In the genomic region with DNA sequence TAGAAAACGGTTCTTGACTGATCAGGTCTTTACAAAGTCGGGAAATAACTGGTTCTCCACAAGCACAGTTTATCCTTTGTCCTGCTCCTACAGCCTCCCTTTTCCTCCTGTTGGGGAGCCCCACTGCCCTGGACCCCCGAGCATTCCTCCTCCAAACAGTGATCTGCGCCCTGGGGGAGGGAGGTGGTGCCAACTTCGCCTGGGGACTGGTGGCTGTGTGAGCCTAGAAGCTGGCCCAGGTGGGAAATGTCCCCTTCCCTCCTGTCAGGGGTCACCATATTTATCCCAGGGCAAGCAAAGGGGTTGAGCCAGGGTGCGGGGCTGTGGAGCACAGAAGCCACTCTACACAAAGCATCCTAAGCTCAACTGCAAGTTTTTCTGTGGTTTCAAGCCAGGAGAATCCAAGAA, we compare ENCODE assay signal across 25 cellular contexts. TPM values are rescaled to one million over a fixed set of nuclear protein-coding genes. Genes with fewer than 3 reads are reported as not detected.
A peak's percentile ranks its signal among the peaks of the same experiment; 100 is the strongest.
DNase-seq lines count a peak whose midpoint lies in the region; ATAC-seq, FAIRE-seq and TF ChIP-seq lines count a peak whose summit lies in the region.
"Had no signal": no experiment of that assay in that cellular context is flagged by ENCODE, and none has a peak within 500 bp of the region (broad histone marks: within the 10 kb centered on the region; RNA-seq: fewer than 3 reads in every experiment).

No MANE protein-coding gene starts in this region.

- H2BK12ac ChIP-seq in H1 (ENCODE audit: low read depth, low read length): 0 out of 2 replicates have a peak overlapping the region, but pooled peaks have one; percentile 18

- POLR2A ChIA-PET in PC-3 (lab: Charles Lee; ENCODE audit: unreplicated experiment): no interaction called here
- POLR2A ChIA-PET in H1 (lab: Charles Lee; ENCODE audit: partially characterized antibody): interaction anchor here (0.7 to 3.4 kb wide), 3 partner anchors 8 to 10 kb away, joined by 3 to 37 read pairs (median 6); partner anchors contain the start of gene HMX2

- H3K4me1 ChIP-seq in right atrium auricular region: peaks cover 0 to 48% of the 10 kb centered on the region in 2 donors
- H3K4me1 ChIP-seq in heart right ventricle: peaks cover 11 to 54% (median 34%) of the 10 kb centered on the region in 9 donors
- peaks cover 6% of the 10 kb centered on the region; the same call in 1 of the 2 replicates for H3K4me1 ChIP-seq in PC-3 (ENCODE audit: insufficient read depth, low read length)
- peaks cover 8 to 49% (median 30%) of the 10 kb centered on the region in 4 experiments for H3K4me1 ChIP-seq in H1 (replicated peaks in 1 of 4; ENCODE audit: control insufficient read depth in 3 of 4, insufficient read depth in 4 of 4, low read length in 3 of 4)
- H3K4me1 ChIP-seq in breast epithelium: peaks cover under 1 to 3% of the 10 kb centered on the region in 2 donors
- H3K4me1 ChIP-seq: BE2C had no signal

- intact Hi-C loops in heart right ventricle (cut with DNase I) (no loop called here), PC-3 (cut with micrococcal nuclease) (no loop called here), breast epithelium (cut with DNase I; ENCODE audit: low total_unique reads) (no loop called here)

- BruUV-seq in PC-3 (replicated peaks; lab: Mats Ljungman, UMichigan): no TSS peak

- no peaks in the 10 kb centered on the region for H3K79me2 ChIP-seq in PC-3 (ENCODE audit: low read length)
- H3K79me2 ChIP-seq in H1 (ENCODE audit: control insufficient read depth in 1 of 2, insufficient read depth in 2 of 2, low read length in 2 of 2): no peaks in the 10 kb centered on the region

- no peak for TF ChIP-seq RAD21 in H1 (IDR thresholded peaks at IDR 0.05 in 1 of 2, conservative IDR thresholded peaks at IDR 0.05 in 1 of 2; ENCODE audit: low read depth in 2 of 2, low read length in 2 of 2)

- H3K9ac ChIP-seq in PC-3 (ENCODE audit: low read length) (no peak overlapping the region), H1 (replicated peaks in 1 of 4; ENCODE audit: extremely low read depth in 1 of 4, low read depth in 3 of 4, low read length in 3 of 4) (no peak overlapping the region)

- H3K27me3 ChIP-seq in right atrium auricular region (peaks cover 81 to 96% of the 10 kb centered on the region in 2 donors), heart right ventricle (peaks cover 78 to 100% (median 100%) of the 10 kb centered on the region in 7 donors), PC-3 (ENCODE audit: low read length) (peaks cover 61% of the 10 kb centered on the region), H1 (replicated peaks in 1 of 4; ENCODE audit: control insufficient read depth in 3 of 4, extremely low read depth in 1 of 4, insufficient read depth in 3 of 4, low read length in 3 of 4) (peaks cover 88 to 100% (median 99%) of the 10 kb centered on the region in 4 experiments), breast epithelium (peaks cover 22 to 100% of the 10 kb centered on the region in 2 donors)

- CTCF ChIA-PET in PC-3 (lab: Charles Lee) (no interaction called here), H1 (lab: Charles Lee; ENCODE audit: partially characterized antibody) (interaction anchor here (1.0 to 5.1 kb wide), 6 partner anchors 7 to 180 kb away, joined by 4 to 37 read pairs (median 7); no protein-coding TSS in a partner anchor)

- TF ChIP-seq POLR2A in H1 (IDR thresholded peaks at IDR 0.05; ENCODE audit: control extremely low read depth in 1 of 2, low read depth in 2 of 2, low read length in 2 of 2) (no peak), breast epithelium (IDR thresholded peaks at IDR 0.05) (no peak)

- H3K23me2 ChIP-seq in H1 (ENCODE audit: low read depth, low read length): peaks cover 4% of the 10 kb centered on the region; the same call in 1 of the 2 replicates

- no peak overlapping the region for H4K5ac ChIP-seq in H1 (ENCODE audit: insufficient read length, low read depth, low read length)

- ATAC-seq in heart right ventricle (no peak), PC-3 (no peak)

- H3K18ac ChIP-seq in H1 (ENCODE audit: extremely low read depth, low read length): peak overlapping the region; percentile 9; the same call in 1 of the 2 replicates

- no peaks in the 10 kb centered on the region for H3F3A ChIP-seq in PC-3 (ENCODE audit: low read length, unreplicated experiment)

- TF ChIP-seq EP300 in H1 (IDR thresholded peaks at IDR 0.05; ENCODE audit: borderline replicate concordance in 1 of 2, low read depth in 2 of 2, low read length in 2 of 2): no peak

- FAIRE-seq in H1 (lab: Jason Lieb, UNC): no peak

- H2AFZ ChIP-seq in PC-3 (ENCODE audit: low read length) (no peak overlapping the region), H1 (ENCODE audit: low read length) (no peak overlapping the region)

- no peak overlapping the region for H3K4ac ChIP-seq in H1 (replicated peaks; ENCODE audit: insufficient read length, low read depth, low read length)

- H3K9me3 ChIP-seq in right atrium auricular region (no peaks in the 10 kb centered on the region), heart right ventricle (no peaks in the 10 kb centered on the region), PC-3 (ENCODE audit: low read length) (no peaks in the 10 kb centered on the region), H1 (ENCODE audit: insufficient read depth in 2 of 2, low read depth in 1 of 2, low read length in 1 of 2) (no peaks in the 10 kb centered on the region), breast epithelium (no peaks in the 10 kb centered on the region)
- H3K9me3 ChIP-seq: BE2C, SJSA1 had no signal

- H3K27ac ChIP-seq in right atrium auricular region: no peak overlapping the region
- no peak overlapping the region for H3K27ac ChIP-seq in heart right ventricle
- H3K27ac ChIP-seq in PC-3 (ENCODE audit: low read length): no peak overlapping the region
- no peak overlapping the region for H3K27ac ChIP-seq in H1 (ENCODE audit: low read depth, low read length)
- no peak overlapping the region for H3K27ac ChIP-seq in breast epithelium
- H3K27ac ChIP-seq: 22Rv1, SJSA1 had no signal

- H2AK5ac ChIP-seq in H1 (ENCODE audit: low read depth, low read length): no peak overlapping the region

- H3K4me2 ChIP-seq in PC-3 (ENCODE audit: low read length) (0 out of 2 replicates have a peak overlapping the region, but pooled peaks have one; percentile 88), H1 (ENCODE audit: insufficient read depth in 1 of 2, low read depth in 2 of 2, low read length in 2 of 2) (no peak overlapping the region; a peak in 1 of 4 replicates)

- H4K20me1 ChIP-seq in PC-3 (ENCODE audit: low read length) (no peaks in the 10 kb centered on the region), H1 (replicated peaks in 1 of 2; ENCODE audit: control insufficient read depth in 1 of 2, insufficient read depth in 2 of 2, low read length in 2 of 2) (peaks cover 11 to 27% of the 10 kb centered on the region in 2 experiments)

- no peak overlapping the region for H3K56ac ChIP-seq in H1 (replicated peaks; ENCODE audit: insufficient read length, low read depth, low read length)

- DNase-seq in right atrium auricular region (ENCODE audit: low spot score) (peak; percentile 28), heart right ventricle (no peak), PC-3 (no peak), H1 (ENCODE audit: low read depth in 1 of 2, low spot score in 2 of 2) (no peak), breast epithelium (ENCODE audit: low spot score in 2 of 2) (no peak), putamen (ENCODE audit: low spot score) (no peak), kidney glomerular epithelial cell (lab: John Stamatoyannopoulos, UW) (no peak)
- DNase-seq: BE2C, DMS153, KBM-7, NCI-H1105 treated with DMSO at 0.1 percent for 48 hours, NCI-H146, NCI-H2029, NCI-H446, NCI-H524 treated with DMSO at 0.1 percent for 48 hours, NCI-H774, Right ventricle myocardium superior, RPMI8226 had no signal

- no peak overlapping the region for H2BK5ac ChIP-seq in H1 (ENCODE audit: low read depth, low read length)

- H3K4me3 ChIP-seq in right atrium auricular region (no peak overlapping the region), heart right ventricle (no peak overlapping the region), PC-3 (ENCODE audit: low read length) (no peak overlapping the region), H1 (ENCODE audit: extremely low read depth in 1 of 4, insufficient read depth in 2 of 4, low read depth in 3 of 4, low read length in 4 of 4) (no peak overlapping the region), breast epithelium (no peak overlapping the region)
- H3K4me3 ChIP-seq: SJSA1 had no signal

- H2BK120ac ChIP-seq in H1 (replicated peaks; ENCODE audit: low read depth, low read length): no peak overlapping the region

- no peak overlapping the region for H2BK15ac ChIP-seq in H1 (ENCODE audit: low read length)

- no peaks in the 10 kb centered on the region for H3K79me1 ChIP-seq in H1 (ENCODE audit: low read depth, low read length)

- no peaks in the 10 kb centered on the region for H3K36me3 ChIP-seq in right atrium auricular region
- no peaks in the 10 kb centered on the region for H3K36me3 ChIP-seq in heart right ventricle
- H3K36me3 ChIP-seq in PC-3 (ENCODE audit: low read depth, low read length): no peaks in the 10 kb centered on the region
- no peaks in the 10 kb centered on the region; a peak in 1 of 8 replicates for H3K36me3 ChIP-seq in H1 (ENCODE audit: control insufficient read depth in 2 of 4, insufficient read depth in 4 of 4, low read length in 3 of 4)
- no peaks in the 10 kb centered on the region for H3K36me3 ChIP-seq in breast epithelium
- H3K36me3 ChIP-seq: BE2C had no signal

- no peak for TF ChIP-seq CTCF in right atrium auricular region (IDR thresholded peaks at IDR 0.05)
- no peak for TF ChIP-seq CTCF in heart right ventricle (IDR thresholded peaks at IDR 0.05)
- TF ChIP-seq CTCF in PC-3 (conservative IDR thresholded peaks at IDR 0.05; ENCODE audit: low read depth, low read length): no peak
- no peak for TF ChIP-seq CTCF in H1 (IDR thresholded peaks at IDR 0.05; ENCODE audit: control extremely low read depth in 1 of 3, insufficient read depth in 1 of 3, low read depth in 1 of 3, low read length in 3 of 3)
- TF ChIP-seq CTCF in breast epithelium (IDR thresholded peaks at IDR 0.05): no peak

- H3K9me2 ChIP-seq in PC-3 (replicated peaks; ENCODE audit: low read length): no peaks in the 10 kb centered on the region

- 3 to 7% methylated on average over 6 of the region's 6 CpGs for WGBS in heart right ventricle, 2 donors
- 9% methylated on average over 6 of the region's 6 CpGs; no CpG with 5 or more reads in 1 of the 2 experiments for WGBS in H1 (ENCODE audit: extremely low coverage in 1 of 2, insufficient coverage in 1 of 2, insufficient read length in 1 of 2, insufficient replicate concordance in 2 of 2, low coverage in 1 of 2, low lambda C conversion rate in 2 of 2, missing lambda C conversion rate in 1 of 2), 2 experiments

- no peak overlapping the region for H4K91ac ChIP-seq in H1 (replicated peaks; ENCODE audit: insufficient read length, low read length)

- H4K8ac ChIP-seq in H1 (ENCODE audit: extremely low read depth, insufficient read depth, low read length): no peak overlapping the region

- no peak overlapping the region for H3K14ac ChIP-seq in H1 (ENCODE audit: insufficient read length)

- H2BK20ac ChIP-seq in H1 (ENCODE audit: low read length): no peak overlapping the region

- H3K23ac ChIP-seq in H1 (ENCODE audit: insufficient read length): no peak overlapping the region

RNA-seq across cellular contexts. Expression of gene HMX3, which starts 5.2 kb away (rescaled TPM):
- total RNA-seq in right atrium auricular region (not detected), heart right ventricle (not detected), PC-3 (2014; rRNA removed) (0.51 TPM in 1 of 2 replicates, not detected in the other), breast epithelium (not detected)
- polyA plus RNA-seq in heart right ventricle (not detected), H1 (2011; rRNA removed) (0.05 and 0.25 TPM in 2 replicates)
- total RNA-seq in H1 (2021; fragmentation: NEBNext Ultra II Directional; extraction: Animal tissue kit (Norgen Biotek cat#: 25700)): 0.27 TPM in 1 of 2 replicates, not detected in the other
- 0.17 TPM for polyA plus RNA-seq in H1 (2011; cell fraction: cytosol; rRNA removed)
- 0.16 TPM for polyA plus RNA-seq in H1 (2011; cell fraction: nucleus; rRNA removed)
- polyA plus RNA-seq in H1 (2012, experiment 1 of 2): 0.16 TPM in 1 of 4 replicates, not detected in the others
- polyA plus RNA-seq in H1 (2012, experiment 2 of 2): not detected
- 0.14 TPM for polyA plus RNA-seq in H1 (2013, experiment 1 of 2)
- 0.11 TPM for polyA plus RNA-seq in H1 (2013, experiment 2 of 2)
- not detected in 2 replicates for polyA minus RNA-seq in H1 (2011; rRNA and poly(A)+ RNA removed)
- polyA minus RNA-seq in H1 (2011; cell fraction: cytosol; rRNA and poly(A)+ RNA removed): not detected
- polyA minus RNA-seq in H1 (2011; cell fraction: nucleus; rRNA and poly(A)+ RNA removed): not detected
- total RNA-seq: HT-29, LHCN-M2, MCF 10A, Right ventricle myocardium superior had no signal
- polyA plus RNA-seq: CD14-positive monocyte had no signal

RNA-seq across cellular contexts. Expression of gene HMX2, which starts 6.9 kb away (rescaled TPM):
- not detected for total RNA-seq in right atrium auricular region
- total RNA-seq in heart right ventricle: not detected
- not detected for polyA plus RNA-seq in heart right ventricle
- not detected in 2 replicates for total RNA-seq in PC-3 (2014; rRNA removed)
- total RNA-seq in H1 (2021; fragmentation: NEBNext Ultra II Directional; extraction: Animal tissue kit (Norgen Biotek cat#: 25700)): 1.3 and 2.0 TPM in 2 replicates
- 2.2 and 2.7 TPM in 2 replicates for polyA plus RNA-seq in H1 (2011; rRNA removed)
- 1.1 TPM for polyA plus RNA-seq in H1 (2011; cell fraction: cytosol; rRNA removed)
- 0.97 TPM for polyA plus RNA-seq in H1 (2011; cell fraction: nucleus; rRNA removed)
- polyA plus RNA-seq in H1 (2012, experiment 1 of 2): 0.64 to 1.5 TPM (median 1.2 TPM) in 4 replicates
- 1.3 TPM for polyA plus RNA-seq in H1 (2012, experiment 2 of 2)
- 5.4 TPM for polyA plus RNA-seq in H1 (2013, experiment 1 of 2)
- polyA plus RNA-seq in H1 (2013, experiment 2 of 2): 5.4 TPM
- 0.17 and 0.35 TPM in 2 replicates for polyA minus RNA-seq in H1 (2011; rRNA and poly(A)+ RNA removed)
- polyA minus RNA-seq in H1 (2011; cell fraction: cytosol; rRNA and poly(A)+ RNA removed): 1.8 TPM
- polyA minus RNA-seq in H1 (2011; cell fraction: nucleus; rRNA and poly(A)+ RNA removed): 0.90 TPM
- not detected for total RNA-seq in breast epithelium
- total RNA-seq: H4, HT-29, LHCN-M2, MCF 10A, Right ventricle myocardium superior had no signal
- polyA plus RNA-seq: CD14-positive monocyte had no signal

RNA-seq across cellular contexts. Expression of gene BUB3, which starts 13.2 kb away (rescaled TPM):
- total RNA-seq in right atrium auricular region: 10 to 100 TPM; 35.4 to 36.9 TPM
- 10 to 100 TPM; 24.4 to 40.9 (median 30.4) TPM for total RNA-seq in heart right ventricle
- polyA plus RNA-seq in heart right ventricle: 10 to 100 TPM; 11.4 to 42.0 TPM
- 271 and 291 TPM in 2 replicates for total RNA-seq in PC-3 (2014; rRNA removed)
- 184 and 207 TPM in 2 replicates for total RNA-seq in H1 (2021; fragmentation: NEBNext Ultra II Directional; extraction: Animal tissue kit (Norgen Biotek cat#: 25700))
- 183 and 187 TPM in 2 replicates for polyA plus RNA-seq in H1 (2011; rRNA removed)
- 273 TPM for polyA plus RNA-seq in H1 (2011; cell fraction: cytosol; rRNA removed)
- polyA plus RNA-seq in H1 (2011; cell fraction: nucleus; rRNA removed): 335 TPM
- polyA plus RNA-seq in H1 (2012, experiment 1 of 2): 205 to 238 TPM (median 210 TPM) in 4 replicates
- 23.6 TPM for polyA plus RNA-seq in H1 (2012, experiment 2 of 2)
- 139 TPM for polyA plus RNA-seq in H1 (2013, experiment 1 of 2)
- 140 TPM for polyA plus RNA-seq in H1 (2013, experiment 2 of 2)
- 387 and 444 TPM in 2 replicates for polyA minus RNA-seq in H1 (2011; rRNA and poly(A)+ RNA removed)
- polyA minus RNA-seq in H1 (2011; cell fraction: cytosol; rRNA and poly(A)+ RNA removed): 179 TPM
- 286 TPM for polyA minus RNA-seq in H1 (2011; cell fraction: nucleus; rRNA and poly(A)+ RNA removed)
- 100 to 1,000 TPM in 1 of 3 donors, 10 to 100 TPM in 2; 96.4 to 100 (median 98.1) TPM for total RNA-seq in breast epithelium
